Comparison of ENCODE assay signal across 8 cellular contexts in genomic region chr14:20415723-20416622, GRCh38. TPM values are rescaled to one million over a fixed set of nuclear protein-coding genes. Genes with fewer than 3 reads are reported as not detected.
DNase-seq lines count a peak whose midpoint lies in the region; ATAC-seq, FAIRE-seq and TF ChIP-seq lines count a peak whose summit lies in the region.

No MANE protein-coding gene starts in this region.

- no peak for FAIRE-seq in D721Med (lab: Jason Lieb, UNC)
- FAIRE-seq in urothelium cell line (lab: Jason Lieb, UNC) = no peak

- peak; percentile 42 for ATAC-seq in GM19035 (IDR thresholded peaks at IDR 0.05; ENCODE audit: unreplicated experiment)
- no peak for ATAC-seq in GM21825 (IDR thresholded peaks at IDR 0.05; ENCODE audit: unreplicated experiment)

- peak; percentile 68 for TF ChIP-seq CTCF in D721Med (IDR thresholded peaks at IDR 0.05; ENCODE audit: insufficient read depth, missing control alignments)

- no peak for DNase-seq in D721Med (ENCODE audit: insufficient read length, low spot score)
- DNase-seq in LoVo (ENCODE audit: low spot score) = peak; percentile 63
- DNase-seq in SIG-M5 treated with dmso at 0.1 percent for 504 hours (lab: John Stamatoyannopoulos, UW; ENCODE audit: unreplicated experiment) = peak; percentile 88
- DNase-seq in central memory CD4-positive, alpha-beta T cell = peak; percentile 49
- DNase-seq in lung microvascular endothelial cell (ENCODE audit: low read depth in 2 of 2) = peak; percentile 63 to 82
- DNase-seq in urothelium cell line (ENCODE audit: low spot score) = peak; percentile 58

RNA-seq across cellular contexts. Expression of gene TEP1, which starts 2.7 kb away (rescaled TPM):
- total RNA-seq in lung microvascular endothelial cell = 21.4 and 30.4 TPM in 2 replicates

RNA-seq across cellular contexts. Expression of gene KLHL33, which starts 20.0 kb away (rescaled TPM):
- total RNA-seq in lung microvascular endothelial cell = under 0.01 TPM in 2 replicates

RNA-seq across cellular contexts. Expression of gene OSGEP, which starts 38.6 kb away (rescaled TPM):
- 47.3 and 48.0 TPM in 2 replicates for total RNA-seq in lung microvascular endothelial cell

RNA-seq across cellular contexts. Expression of gene APEX1, which starts 39.1 kb away (rescaled TPM):
- 61.1 and 73.4 TPM in 2 replicates for total RNA-seq in lung microvascular endothelial cell

RNA-seq across cellular contexts. Expression of gene PIP4P1, which starts 45.3 kb away (rescaled TPM):
- 18.7 and 23.4 TPM in 2 replicates for total RNA-seq in lung microvascular endothelial cell
